Comparison of ENCODE assay signal across 2 cellular contexts in genomic region chr20:9179867-9180266, GRCh38.
TF ChIP-seq lines count a peak whose summit lies in the region.

No MANE protein-coding gene starts in this region.

TF ChIP-seq in A549, 52 proteins besides CTCF, POLR2A, EP300 and RAD21 (continued from another document):
- TF ChIP-seq NPAS2 (CRISPR knock-in tag; IDR thresholded peaks at IDR 0.05; ENCODE audit: borderline replicate concordance) (no peak), SMC3 (IDR thresholded peaks at IDR 0.05) (no peak), HEYL (CRISPR knock-in tag; IDR thresholded peaks at IDR 0.05) (no peak), CEBPB (IDR thresholded peaks at IDR 0.05) (no peak), HES2 (IDR thresholded peaks at IDR 0.05) (no peak), HOXB13 (CRISPR knock-in tag; IDR thresholded peaks at IDR 0.05; ENCODE audit: low read depth) (no peak), CHD4 (IDR thresholded peaks at IDR 0.05; ENCODE audit: borderline replicate concordance) (no peak), CBX8 (IDR thresholded peaks at IDR 0.05) (no peak), MAZ (IDR thresholded peaks at IDR 0.05; ENCODE audit: borderline replicate concordance, low read depth, low read length) (no peak)

TF ChIP-seq in HCT116, 20 proteins besides CTCF, POLR2A, EP300 and RAD21 (continued from another document):
- TF ChIP-seq ATF3 (IDR thresholded peaks at IDR 0.05) = no peak
- TF ChIP-seq EZH2phosphoT487 (IDR thresholded peaks at IDR 0.05; ENCODE audit: borderline replicate concordance) = no peak
- no peak for TF ChIP-seq CEBPB (IDR thresholded peaks at IDR 0.05; ENCODE audit: low read depth)
- TF ChIP-seq SRF (IDR thresholded peaks at IDR 0.05; ENCODE audit: low read depth) = no peak
- TF ChIP-seq SIN3A (IDR thresholded peaks at IDR 0.05; ENCODE audit: low read depth) = no peak
- no peak for TF ChIP-seq ZNF274 (IDR thresholded peaks at IDR 0.05; ENCODE audit: low read depth, low read length)
- TF ChIP-seq EZH2 (IDR thresholded peaks at IDR 0.05) = no peak
- no peak for TF ChIP-seq POLR2AphosphoS5 (IDR thresholded peaks at IDR 0.05; ENCODE audit: low read depth, low read length)
- no peak for TF ChIP-seq REST (IDR thresholded peaks at IDR 0.05; ENCODE audit: low read depth)
- TF ChIP-seq EGR1 (IDR thresholded peaks at IDR 0.05; ENCODE audit: low read depth) = no peak
- no peak for TF ChIP-seq YY1 (IDR thresholded peaks at IDR 0.05; ENCODE audit: extremely low read depth, insufficient replicate concordance, low read depth, low read length)
- TF ChIP-seq JUND (IDR thresholded peaks at IDR 0.05) = no peak
- TF ChIP-seq CBX3 (IDR thresholded peaks at IDR 0.05; ENCODE audit: low read depth) = no peak
- no peak for TF ChIP-seq ZFX (IDR thresholded peaks at IDR 0.05)
- no peak for TF ChIP-seq TCF7L2 (IDR thresholded peaks at IDR 0.05; ENCODE audit: borderline replicate concordance, extremely low read depth, insufficient read depth, insufficient read length)
- no peak for TF ChIP-seq SP1 (IDR thresholded peaks at IDR 0.05; ENCODE audit: low read depth)
- no peak for TF ChIP-seq ELF1 (IDR thresholded peaks at IDR 0.05; ENCODE audit: borderline replicate concordance, low read depth)
- TF ChIP-seq MAX (IDR thresholded peaks at IDR 0.05) = no peak
TF ChIP-seq in HCT116: peak in this region for 0.
